Comparison of ENCODE assay signal across 13 cellular contexts in the genomic region with DNA sequence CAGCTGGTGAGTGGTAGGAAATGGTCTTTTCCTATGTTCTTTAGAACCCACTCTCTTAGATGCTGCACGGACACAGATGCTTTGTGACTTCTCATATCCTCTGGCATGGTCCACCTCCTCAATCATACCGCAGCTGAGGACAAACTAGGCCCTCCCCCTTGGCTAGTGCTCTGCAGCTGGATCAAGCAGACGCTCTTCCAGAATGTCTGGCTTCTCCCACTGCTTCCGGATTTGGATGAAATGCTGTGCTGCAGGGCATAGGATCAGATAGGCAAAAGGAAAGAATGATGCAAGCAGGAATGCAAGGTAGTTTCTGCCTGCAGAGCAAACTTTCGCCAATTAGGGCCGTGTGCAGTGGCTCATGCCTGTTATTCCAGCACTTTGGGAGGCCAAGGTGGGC.
DNase-seq lines count a peak whose midpoint lies in the region; ATAC-seq and TF ChIP-seq lines count a peak whose summit lies in the region.
"Had no signal": no experiment of that assay in that cellular context is flagged by ENCODE, and none has a peak within 500 bp of the region (broad histone marks: within the 10 kb centered on the region; RNA-seq: fewer than 3 reads in every experiment).

No MANE protein-coding gene starts in this region.

- H2AFZ ChIP-seq in SK-N-SH (ENCODE audit: low read depth), result peak overlapping the region; percentile 65

- H3K27ac ChIP-seq in SK-N-SH (ENCODE audit: low read depth in 2 of 2, low read length in 1 of 2), result peak overlapping the region; percentile 29 to 33; a peak in 2 of 4 replicates
- H3K27ac ChIP-seq: C4-2B, spleen had no signal

- H3K79me2 ChIP-seq in SK-N-SH (ENCODE audit: insufficient read depth), result no peaks in the 10 kb centered on the region

- no peaks in the 10 kb centered on the region for H3K27me3 ChIP-seq in SK-N-SH (ENCODE audit: insufficient read depth)
- H3K27me3 ChIP-seq: spleen had no signal

- peak; percentile 88 for DNase-seq in AG10803 (ENCODE audit: low read depth)
- DNase-seq in SK-N-SH, result peak; percentile 47
- DNase-seq in fibroblast of peridontal ligament (ENCODE audit: extremely low read depth), result peak; percentile 81
- DNase-seq in mucosa of gallbladder (ENCODE audit: low spot score), result peak; percentile 16
- no peak for DNase-seq in SIG-M5 (lab: John Stamatoyannopoulos, UW)
- no peak for DNase-seq in C1 segment of cervical spinal cord (lab: John Stamatoyannopoulos, UW)
- DNase-seq in putamen (ENCODE audit: low spot score), result no peak
- DNase-seq: Karpas-422; NCI-H524; spleen; stimulated activated naive B cell treated with anti-CD40 and anti-IgM and Interleukin-4, amounts not matched to agents 10 μg/mL and 1 μg/mL and 100 μg/mL, for 72 hours had no signal

- H4K20me1 ChIP-seq in SK-N-SH (ENCODE audit: insufficient read depth), result no peaks in the 10 kb centered on the region

- H3K9me2 ChIP-seq in SK-N-SH, result no peaks in the 10 kb centered on the region

- H3K4me3 ChIP-seq in AG10803 (ENCODE audit: low read length), result no peak overlapping the region
- no peak overlapping the region for H3K4me3 ChIP-seq in SK-N-SH (ENCODE audit: low read depth in 2 of 2, low read length in 1 of 2)
- H3K4me3 ChIP-seq: spleen had no signal

- TF ChIP-seq CTCF in AG10803 (conservative IDR thresholded peaks at IDR 0.05; ENCODE audit: low read length) (no peak), SK-N-SH (IDR thresholded peaks at IDR 0.05) (no peak)

- POLR2A ChIA-PET in SK-N-SH (lab: Yijun Ruan, JAX), result no interaction called here

- TF ChIP-seq RAD21 in SK-N-SH (IDR thresholded peaks at IDR 0.05; ENCODE audit: low read length), result no peak

- H3K9ac ChIP-seq in SK-N-SH, result no peak overlapping the region

- peak overlapping the region; percentile 27 for H3K4me2 ChIP-seq in SK-N-SH

- no peak for ATAC-seq in GM21529 (IDR thresholded peaks at IDR 0.05; ENCODE audit: unreplicated experiment)
- ATAC-seq: stimulated activated naive B cell treated with anti-CD40 and anti-IgM and Interleukin-4, amounts not matched to agents 10 μg/mL and 1 μg/mL and 100 μg/mL, for 72 hours had no signal

- 42% methylated on average over 6 of the region's 6 CpGs for WGBS in SK-N-SH (ENCODE audit: low lambda C conversion rate)

- peaks cover 0 to 10% of the 10 kb centered on the region in 2 experiments; a peak in 1 of 4 replicates for H3K4me1 ChIP-seq in SK-N-SH (ENCODE audit: control insufficient read depth in 1 of 2, insufficient read depth in 2 of 2, low read depth in 1 of 2, low read length in 1 of 2)

- H3K9me3 ChIP-seq in SK-N-SH, result no peaks in the 10 kb centered on the region
- H3K9me3 ChIP-seq: spleen had no signal

- CTCF ChIA-PET in SK-N-SH (lab: Yijun Ruan, JAX), result no interaction called here

- no peaks in the 10 kb centered on the region for H3F3A ChIP-seq in SK-N-SH (replicated peaks; ENCODE audit: insufficient read depth)

- TF ChIP-seq EP300 in SK-N-SH (IDR thresholded peaks at IDR 0.05; ENCODE audit: borderline replicate concordance in 1 of 2, low read depth in 1 of 2, low read length in 1 of 2), result no peak; a peak in 1 of 4 replicates

- H3K36me3 ChIP-seq in SK-N-SH (replicated peaks in 1 of 2; ENCODE audit: control insufficient read depth in 1 of 2, insufficient read depth in 2 of 2, low read length in 1 of 2), result no peaks in the 10 kb centered on the region
- H3K36me3 ChIP-seq: spleen had no signal

TF ChIP-seq in SK-N-SH, 30 proteins besides CTCF, POLR2A, EP300 and RAD21:
- 0 out of 2 replicates have a peak, but pooled peaks have one; percentile 18 for TF ChIP-seq GATA2 (CRISPR knock-in tag; IDR thresholded peaks at IDR 0.05)
- no peak for TF ChIP-seq FOXJ3 (CRISPR knock-in tag; IDR thresholded peaks at IDR 0.05)
- no peak for TF ChIP-seq EZH2phosphoT487 (IDR thresholded peaks at IDR 0.05; ENCODE audit: borderline replicate concordance, low read depth)
- TF ChIP-seq JUND (IDR thresholded peaks at IDR 0.05), result no peak
- peak; percentile 12 for TF ChIP-seq CHD2 (IDR thresholded peaks at IDR 0.05; ENCODE audit: low read length, partially characterized antibody)
- no peak for TF ChIP-seq SMC3 (IDR thresholded peaks at IDR 0.05; ENCODE audit: low read depth, low read length)
- TF ChIP-seq, protein P1, sequence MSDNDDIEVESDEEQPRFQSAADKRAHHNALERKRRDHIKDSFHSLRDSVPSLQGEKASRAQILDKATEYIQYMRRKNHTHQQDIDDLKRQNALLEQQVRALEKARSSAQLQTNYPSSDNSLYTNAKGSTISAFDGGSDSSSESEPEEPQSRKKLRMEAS (IDR thresholded peaks at IDR 0.05; ENCODE audit: low read depth), result no peak
- TF ChIP-seq NRF1 (IDR thresholded peaks at IDR 0.05; ENCODE audit: low read depth, low read length), result no peak
- no peak for TF ChIP-seq TEAD4 (IDR thresholded peaks at IDR 0.05; ENCODE audit: borderline replicate concordance, insufficient read depth)
- no peak for TF ChIP-seq ZBTB33 (IDR thresholded peaks at IDR 0.05; ENCODE audit: borderline replicate concordance, low read depth)
- TF ChIP-seq RCOR1 (IDR thresholded peaks at IDR 0.05; ENCODE audit: low read length), result peak; percentile 54; the same call in 1 of the 2 replicates
- no peak for TF ChIP-seq GABPA (IDR thresholded peaks at IDR 0.05; ENCODE audit: low read depth)
- no peak for TF ChIP-seq IRF3 (IDR thresholded peaks at IDR 0.05; ENCODE audit: low read depth, low read length)
- TF ChIP-seq POLR2AphosphoS5 (IDR thresholded peaks at IDR 0.05; ENCODE audit: low read depth, low read length), result no peak
- peak; percentile 35; the same call in 1 of the 2 replicates for TF ChIP-seq ELF1 (IDR thresholded peaks at IDR 0.05)
- TF ChIP-seq, protein P2, sequence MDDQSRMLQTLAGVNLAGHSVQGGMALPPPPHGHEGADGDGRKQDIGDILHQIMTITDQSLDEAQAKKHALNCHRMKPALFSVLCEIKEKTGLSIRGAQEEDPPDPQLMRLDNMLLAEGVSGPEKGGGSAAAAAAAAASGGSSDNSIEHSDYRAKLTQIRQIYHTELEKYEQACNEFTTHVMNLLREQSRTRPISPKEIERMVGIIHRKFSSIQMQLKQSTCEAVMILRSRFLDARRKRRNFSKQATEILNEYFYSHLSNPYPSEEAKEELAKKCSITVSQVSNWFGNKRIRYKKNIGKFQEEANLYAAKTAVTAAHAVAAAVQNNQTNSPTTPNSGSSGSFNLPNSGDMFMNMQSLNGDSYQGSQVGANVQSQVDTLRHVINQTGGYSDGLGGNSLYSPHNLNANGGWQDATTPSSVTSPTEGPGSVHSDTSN (IDR thresholded peaks at IDR 0.05), result no peak

Comparison
In these comparisons a context has a peak if more than half of its experiments do, and no peak if none do; other contexts are left out.
1. DNase-seq: peak in AG10803 (single experiment), SK-N-SH (single experiment), fibroblast of peridontal ligament (single experiment) and mucosa of gallbladder (single experiment); none in SIG-M5 (single experiment), C1 segment of cervical spinal cord (0 of 14) and putamen (single experiment).